1 cellular context compared by ENCODE assay signal in genomic region chr17:81898029-81898866, GRCh38.
TF ChIP-seq lines count a peak whose summit lies in the region.

No MANE protein-coding gene starts in this region.

TF ChIP-seq in HEK293, 187 proteins besides CTCF, POLR2A, EP300 and RAD21 (continued from another document):
- TF ChIP-seq ZNF148 (tag by site-specific recombination; IDR thresholded peaks at IDR 0.05; ENCODE audit: borderline replicate concordance) (no peak), ZNF221 (tag by site-specific recombination; IDR thresholded peaks at IDR 0.05; ENCODE audit: borderline replicate concordance) (no peak), ZNF426 (tag by site-specific recombination; IDR thresholded peaks at IDR 0.05) (no peak), ZNF341 (tag by site-specific recombination; IDR thresholded peaks at IDR 0.05; ENCODE audit: low read depth) (no peak), ZNF514 (tag by site-specific recombination; IDR thresholded peaks at IDR 0.05) (no peak), INSM2 (tag by site-specific recombination; IDR thresholded peaks at IDR 0.05) (peak; percentile 61; the same call in 1 of the 2 replicates), ZSCAN16 (tag by site-specific recombination; IDR thresholded peaks at IDR 0.05) (0 out of 2 replicates have a peak, but pooled peaks have one; percentile 67), ZNF362 (tag by site-specific recombination; IDR thresholded peaks at IDR 0.05) (peak; percentile 80), REST (tag by site-specific recombination; IDR thresholded peaks at IDR 0.05) (no peak), ZNF214 (tag by site-specific recombination; IDR thresholded peaks at IDR 0.05; ENCODE audit: borderline replicate concordance) (no peak), ZNF571 (tag by site-specific recombination; IDR thresholded peaks at IDR 0.05) (no peak), ZNF292 (tag by site-specific recombination; IDR thresholded peaks at IDR 0.05; ENCODE audit: borderline replicate concordance, low read depth) (no peak), ZNF621 (tag by site-specific recombination; IDR thresholded peaks at IDR 0.05) (no peak), ZNF391 (tag by site-specific recombination; IDR thresholded peaks at IDR 0.05; ENCODE audit: borderline replicate concordance, low read depth) (no peak), ZNF423 (tag by site-specific recombination; IDR thresholded peaks at IDR 0.05) (no peak), ZNF19 (tag by site-specific recombination; IDR thresholded peaks at IDR 0.05; ENCODE audit: low read depth) (no peak), ZFP69B (tag by site-specific recombination; IDR thresholded peaks at IDR 0.05) (0 out of 2 replicates have a peak, but pooled peaks have one; percentile 19), KLF10 (tag by site-specific recombination; IDR thresholded peaks at IDR 0.05) (no peak), ZNF654 (tag by site-specific recombination; IDR thresholded peaks at IDR 0.05; ENCODE audit: low read depth) (no peak), ZEB2 (tag by site-specific recombination; IDR thresholded peaks at IDR 0.05) (peak; percentile 45; the same call in 1 of the 2 replicates), ZBTB44 (tag by site-specific recombination; IDR thresholded peaks at IDR 0.05) (peak; percentile 93), ZBTB7A (tag by site-specific recombination; IDR thresholded peaks at IDR 0.05; ENCODE audit: low read depth) (no peak; the same call in 1 of the 2 replicates), ZBTB49 (tag by site-specific recombination; IDR thresholded peaks at IDR 0.05; ENCODE audit: low read depth) (no peak), HIC1 (tag by site-specific recombination; IDR thresholded peaks at IDR 0.05) (0 out of 2 replicates have a peak, but pooled peaks have one; percentile 60), ZBTB8A (tag by site-specific recombination; IDR thresholded peaks at IDR 0.05) (no peak), ZNF394 (tag by site-specific recombination; IDR thresholded peaks at IDR 0.05; ENCODE audit: borderline replicate concordance) (0 out of 2 replicates have a peak, but pooled peaks have one; percentile 21), ZXDB (tag by site-specific recombination; IDR thresholded peaks at IDR 0.05) (no peak), ZNF530 (tag by site-specific recombination; IDR thresholded peaks at IDR 0.05; ENCODE audit: low read depth) (no peak), GLI2 (tag by site-specific recombination; IDR thresholded peaks at IDR 0.05; ENCODE audit: borderline replicate concordance, low read depth) (no peak), KLF8 (tag by site-specific recombination; IDR thresholded peaks at IDR 0.05) (peak; percentile 39; the same call in 1 of the 2 replicates), ZFP41 (tag by site-specific recombination; IDR thresholded peaks at IDR 0.05; ENCODE audit: borderline replicate concordance) (no peak), ZNF366 (tag by site-specific recombination; conservative IDR thresholded peaks at IDR 0.05) (peak; percentile 47; the same call in 1 of the 2 replicates), ZNF704 (tag by site-specific recombination; IDR thresholded peaks at IDR 0.05) (no peak), ZNF792 (tag by site-specific recombination; IDR thresholded peaks at IDR 0.05) (no peak), GLI4 (tag by site-specific recombination; IDR thresholded peaks at IDR 0.05) (no peak)
